ENCODE assay signal across 30 cellular contexts in the genomic region with DNA sequence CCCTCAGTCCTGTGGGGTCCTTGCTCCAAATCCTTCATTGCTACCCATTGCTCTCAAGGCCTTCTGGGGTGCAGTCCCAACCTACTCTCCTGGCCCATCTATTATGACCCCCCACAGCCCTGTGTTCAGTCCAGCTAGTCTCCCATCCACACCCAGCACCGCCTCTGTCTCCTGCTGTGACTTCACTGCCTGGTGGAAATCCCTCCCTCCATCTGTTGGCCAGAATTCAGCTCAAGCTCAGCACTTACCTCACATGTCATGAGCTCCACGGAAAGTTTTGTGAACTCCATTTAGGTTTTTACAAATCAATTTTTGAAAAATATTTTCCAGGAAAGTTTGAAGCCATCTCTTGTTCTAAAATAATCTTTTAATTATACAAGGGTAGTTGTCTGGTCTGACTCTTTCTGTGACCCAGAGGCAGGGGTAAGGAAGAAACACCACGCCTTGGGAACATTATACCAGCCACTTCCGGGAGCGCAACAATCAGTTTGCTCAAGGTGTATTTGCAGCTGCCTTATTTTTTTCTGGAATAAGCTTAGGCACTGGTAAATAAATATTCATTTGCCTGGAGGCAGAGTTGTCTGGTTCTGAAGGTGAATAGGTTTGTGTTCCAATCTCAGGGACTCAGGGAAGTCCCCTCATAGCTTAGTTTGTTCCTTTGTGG.
DNase-seq lines count a peak whose midpoint lies in the region; ATAC-seq, FAIRE-seq and TF ChIP-seq lines count a peak whose summit lies in the region.
"Had no signal": no experiment of that assay in that cellular context is flagged by ENCODE, and none has a peak within 500 bp of the region (broad histone marks: within the 10 kb centered on the region; RNA-seq: fewer than 3 reads in every experiment).

No MANE protein-coding gene starts in this region.

- H3K27ac ChIP-seq in heart left ventricle (no peak overlapping the region), K562 (ENCODE audit: extremely low read depth, low read depth, low read length) (no peak overlapping the region), small intestine (ENCODE audit: low read depth in 1 of 2, low read length in 1 of 2) (no peak overlapping the region)
- H3K27ac ChIP-seq: BLaER1, foreskin keratinocyte, heart right ventricle, lower lobe of right lung, parathyroid adenoma, right atrium auricular region, thyroid gland, VCaP had no signal

- peaks cover under 1 to 7% of the 10 kb centered on the region in 2 donors for H3K27me3 Mint-ChIP-seq in T-cell
- H3K27me3 Mint-ChIP-seq: activated naive CD4-positive, alpha-beta T cell treated with anti-CD3 and anti-CD28 coated beads, Interleukin-2, amount 50 U/mL, for 24 hours; stimulated activated naive CD8-positive, alpha-beta T cell treated with anti-CD3 and anti-CD28 coated beads, Interleukin-15, Interleukin-2, amounts not matched to agents 100 ng/mL and 50 ng/mL, for 24 hours had no signal

- no peak overlapping the region for H3K27ac Mint-ChIP-seq in T-cell
- H3K27ac Mint-ChIP-seq: activated naive CD4-positive, alpha-beta T cell treated with anti-CD3 and anti-CD28 coated beads, Interleukin-2, amount 50 U/mL, for 24 hours; activated T-helper 2 cell treated with anti-CD3 and anti-CD28 coated beads, Interferon-gamma antibody, Interleukin-2, Interleukin-4, amounts not matched to agents 10 μg/mL and 5 μg/mL and 100 μg/mL, durations not matched to agents 14 hours and 24 hours and 36 hours; stimulated activated naive CD8-positive, alpha-beta T cell treated with anti-CD3 and anti-CD28 coated beads, Interleukin-15, Interleukin-2, amounts not matched to agents 100 ng/mL and 50 ng/mL, for 24 hours; T-helper 2 cell treated with Interferon-gamma antibody and Interleukin-4, amounts not matched to agents 5 μg/mL and 100 μg/mL, for 36 hours had no signal

- H3K9me1 ChIP-seq in K562 (ENCODE audit: control insufficient read depth, insufficient read depth, low read length), result no peaks in the 10 kb centered on the region

- DNase-seq in Right ventricle myocardium inferior (ENCODE audit: missing footprints), result no peak
- DNase-seq in heart left ventricle, result no peak
- DNase-seq in K562 (ENCODE audit: extremely low read depth in 1 of 4, low spot score in 3 of 4), result peak in 2 of 4 experiments; percentile 22 to 49
- peak; percentile 45 to 50 for DNase-seq in left colon
- DNase-seq in small intestine, result peak; percentile 51
- no peak for DNase-seq in islet precursor cell
- DNase-seq in T-cell, result no peak
- DNase-seq: activated CD4-positive, alpha-beta T cell treated with anti-CD3 and anti-CD28 coated beads for 48 hours; foreskin keratinocyte; heart right ventricle; kidney glomerular epithelial cell; lower lobe of right lung; NCI-H1048; NCI-H1694; NK-92 treated with Interleukin-12 subunit alpha and Interleukin-12 subunit beta, amount 100 ng/mL, for 24 hours; PC-3; SHP77 treated with DMSO at 0.1 percent for 48 hours; stimulated activated CD8-positive, alpha-beta memory T cell treated with anti-CD3 and anti-CD28 coated beads, Interleukin-4, amount 100 ng/mL, for 48 hours; thyroid gland had no signal

- in situ Hi-C loops in K562 (cut with MboI), result no loop called here

- H3K27me3 ChIP-seq in heart left ventricle (no peaks in the 10 kb centered on the region), K562 (ENCODE audit: control insufficient read depth in 2 of 2, insufficient read depth in 2 of 2, low read length in 2 of 2) (peaks cover 0 to 8% of the 10 kb centered on the region in 2 experiments; a peak in 2 of 5 replicates), small intestine (ENCODE audit: control insufficient read depth in 2 of 2, insufficient read depth in 2 of 2, low read length in 2 of 2) (no peaks in the 10 kb centered on the region)
- H3K27me3 ChIP-seq: BLaER1, foreskin keratinocyte, right atrium auricular region, thyroid gland had no signal

- BruUV-seq in K562 (replicated peaks; lab: Mats Ljungman, UMichigan), result no TSS peak

- peaks cover 0 to 6% (median 0%) of the 10 kb centered on the region in 3 donors for H3K9me3 Mint-ChIP-seq in T-cell
- H3K9me3 Mint-ChIP-seq: activated naive CD4-positive, alpha-beta T cell treated with anti-CD3 and anti-CD28 coated beads, Interleukin-2, amount 50 U/mL, for 24 hours; activated T-helper 2 cell treated with anti-CD3 and anti-CD28 coated beads, Interferon-gamma antibody, Interleukin-2, Interleukin-4, amounts not matched to agents 10 μg/mL and 5 μg/mL and 100 μg/mL, durations not matched to agents 14 hours and 24 hours and 36 hours; stimulated activated naive CD8-positive, alpha-beta T cell treated with anti-CD3 and anti-CD28 coated beads, Interleukin-15, Interleukin-2, amounts not matched to agents 100 ng/mL and 50 ng/mL, for 24 hours; T-helper 2 cell treated with Interferon-gamma antibody and Interleukin-4, amounts not matched to agents 5 μg/mL and 100 μg/mL, for 36 hours had no signal

- TF ChIP-seq EP300 in K562 (IDR thresholded peaks at IDR 0.05; ENCODE audit: low read length), result no peak

- H3K9me3 ChIP-seq in heart left ventricle, result peaks cover 0 to 8% (median 0%) of the 10 kb centered on the region in 12 donors
- H3K9me3 ChIP-seq in K562 (replicated peaks; ENCODE audit: control insufficient read depth, insufficient read depth, low read depth, low read length), result no peaks in the 10 kb centered on the region
- no peaks in the 10 kb centered on the region for H3K9me3 ChIP-seq in small intestine (ENCODE audit: control insufficient read depth, low read depth)
- H3K9me3 ChIP-seq: lower lobe of right lung, thyroid gland had no signal

- H3K4me3 ChIP-seq in heart left ventricle (no peak overlapping the region), K562 (no peak overlapping the region), small intestine (ENCODE audit: low read depth in 1 of 2, low read length in 2 of 2) (no peak overlapping the region)
- H3K4me3 ChIP-seq: BLaER1, GM12878, heart right ventricle, lower lobe of right lung, right atrium auricular region, thyroid gland had no signal

- no peak overlapping the region for H3K9ac ChIP-seq in K562 (ENCODE audit: insufficient read depth in 1 of 2, low read depth in 2 of 2, low read length in 2 of 2)
- H3K9ac ChIP-seq: BLaER1, parathyroid adenoma had no signal

- peak; percentile 69 for FAIRE-seq in K562 (lab: Jason Lieb, UNC)
- no peak for FAIRE-seq in small intestine (lab: Jason Lieb, UNC)
- FAIRE-seq: GM12878 had no signal

- no peak overlapping the region for H3K4me3 Mint-ChIP-seq in T-cell
- H3K4me3 Mint-ChIP-seq: activated naive CD4-positive, alpha-beta T cell treated with anti-CD3 and anti-CD28 coated beads, Interleukin-2, amount 50 U/mL, for 24 hours; neural crest cell; stimulated activated naive CD8-positive, alpha-beta T cell treated with anti-CD3 and anti-CD28 coated beads, Interleukin-15, Interleukin-2, amounts not matched to agents 100 ng/mL and 50 ng/mL, for 24 hours; T-helper 2 cell treated with Interferon-gamma antibody and Interleukin-4, amounts not matched to agents 5 μg/mL and 100 μg/mL, for 36 hours had no signal

- H3K4me1 ChIP-seq in heart left ventricle, result no peaks in the 10 kb centered on the region
- H3K4me1 ChIP-seq in K562 (replicated peaks in 1 of 2; ENCODE audit: control insufficient read depth in 2 of 2, insufficient read depth in 2 of 2, low read length in 2 of 2), result peaks cover 4 to 7% of the 10 kb centered on the region in 2 experiments; a peak in 2 of 5 replicates
- H3K4me1 ChIP-seq in small intestine (ENCODE audit: control insufficient read depth in 2 of 2, insufficient read depth in 1 of 2, low read depth in 1 of 2, low read length in 1 of 2), result no peaks in the 10 kb centered on the region
- H3K4me1 ChIP-seq: foreskin keratinocyte, heart right ventricle, lower lobe of right lung, parathyroid adenoma, right atrium auricular region, thyroid gland had no signal

- H3K4me2 ChIP-seq in K562 (ENCODE audit: insufficient read depth, low read length), result no peak overlapping the region
- H3K4me2 ChIP-seq: BLaER1 had no signal

- WGBS in heart left ventricle, 4 donors, result 74 to 84% (median 77%) methylated on average over 5 of the region's 5 CpGs
- 11% methylated on average over 5 of the region's 5 CpGs for WGBS in K562 (ENCODE audit: insufficient coverage, low coverage, missing lambda C conversion rate)
- WGBS in small intestine, 3 donors, result 31 to 70% (median 40%) methylated on average over 5 of the region's 5 CpGs

- no peaks in the 10 kb centered on the region for H3K36me3 Mint-ChIP-seq in T-cell
- H3K36me3 Mint-ChIP-seq: activated naive CD4-positive, alpha-beta T cell treated with anti-CD3 and anti-CD28 coated beads, Interleukin-2, amount 50 U/mL, for 24 hours had no signal

- ATAC-seq in Right ventricle myocardium inferior (peak; percentile 45), heart left ventricle (no peak), K562 (peak; percentile 57), left colon (peak; percentile 86), T-cell (replicated peaks in 1 of 4) (no peak), GM19397 (IDR thresholded peaks at IDR 0.05; ENCODE audit: unreplicated experiment) (no peak)
- ATAC-seq: foreskin keratinocyte, GM12878, lower lobe of right lung, PC-3 had no signal

- no peak for TF ChIP-seq RAD21 in K562 (CRISPR knock-in tag; conservative IDR thresholded peaks at IDR 0.05 in 1 of 2, IDR thresholded peaks at IDR 0.05 in 1 of 2)

- TF ChIP-seq CTCF in heart left ventricle (IDR thresholded peaks at IDR 0.05) (no peak), K562 (IDR thresholded peaks at IDR 0.05 in 2 of 3, conservative IDR thresholded peaks at IDR 0.05 in 1 of 3; ENCODE audit: insufficient read depth in 2 of 3, low read depth in 1 of 3, low read length in 3 of 3) (no peak)

- no peaks in the 10 kb centered on the region for H3K36me3 ChIP-seq in heart left ventricle
- H3K36me3 ChIP-seq in K562 (ENCODE audit: control insufficient read depth, insufficient read depth, low read length), result no peaks in the 10 kb centered on the region
- no peaks in the 10 kb centered on the region for H3K36me3 ChIP-seq in small intestine (ENCODE audit: control insufficient read depth in 2 of 2, insufficient read depth in 2 of 2, low read length in 2 of 2)
- H3K36me3 ChIP-seq: BLaER1, heart right ventricle, lower lobe of right lung, right atrium auricular region, thyroid gland had no signal

- intact Hi-C loops in Right ventricle myocardium inferior (cut with DNase I), result no loop called here
- intact Hi-C loops in heart left ventricle (cut with DNase I), result no loop called here
- intact Hi-C loops in K562 (cut with micrococcal nuclease), result no loop called here
- intact Hi-C loops in left colon (cut with DNase I, micrococcal nuclease), result no loop called here

- CTCF ChIA-PET in K562 (lab: Yijun Ruan, JAX; ENCODE audit: low intra/inter-chr PET ratio) (interaction anchor here (0.7 kb wide), 1 partner anchor 285 kb away, joined by 3 read pairs; no protein-coding TSS in a partner anchor), T-cell (lab: Charles Lee) (no interaction called here)

- H2AFZ ChIP-seq in K562 (ENCODE audit: low read depth, low read length), result no peak overlapping the region
- H2AFZ ChIP-seq: parathyroid adenoma had no signal

- TF ChIP-seq POLR2A in heart left ventricle (IDR thresholded peaks at IDR 0.05), result no peak
- TF ChIP-seq POLR2A in K562 (conservative IDR thresholded peaks at IDR 0.05), result no peak

- peaks cover 0 to 3% (median 0%) of the 10 kb centered on the region in 3 donors for H3K4me1 Mint-ChIP-seq in T-cell
- H3K4me1 Mint-ChIP-seq: neural crest cell had no signal

- no peaks in the 10 kb centered on the region for H3K79me2 ChIP-seq in K562 (ENCODE audit: control insufficient read depth, insufficient read depth, low read length)
- H3K79me2 ChIP-seq: parathyroid adenoma had no signal

- no peaks in the 10 kb centered on the region for H4K20me1 ChIP-seq in K562 (replicated peaks; ENCODE audit: control insufficient read depth, insufficient read depth, low read length)
- H4K20me1 ChIP-seq: BLaER1 had no signal

- POLR2A ChIA-PET in K562 (lab: Yijun Ruan, JAX) (interaction anchor here (0.5 kb wide), 1 partner anchor 180 kb away, joined by 3 read pairs; no protein-coding TSS in a partner anchor), T-cell (lab: Charles Lee) (no interaction called here)

Comparison
In these comparisons a context has a peak if more than half of its experiments do, and no peak if none do; other contexts are left out.
1. ATAC-seq: peak in Right ventricle myocardium inferior (single experiment), K562 (single experiment) and left colon (single experiment); none in heart left ventricle (0 of 4), T-cell (0 of 4) and GM19397 (single experiment).
2. DNase-seq: peak in left colon (2 of 2) and small intestine (single experiment); none in Right ventricle myocardium inferior (single experiment), heart left ventricle (0 of 5), islet precursor cell (single experiment) and T-cell (0 of 34).